ENCODE assay signal across 14 cellular contexts in genomic region chr10:21402606-21403083, GRCh38.
A peak's percentile ranks its signal among the peaks of the same experiment; 100 is the strongest.
DNase-seq lines count a peak whose midpoint lies in the region; ATAC-seq and TF ChIP-seq lines count a peak whose summit lies in the region.
"Had no signal": no experiment of that assay in that cellular context is flagged by ENCODE, and none has a peak within 500 bp of the region (broad histone marks: within the 10 kb centered on the region; RNA-seq: fewer than 3 reads in every experiment).

No MANE protein-coding gene starts in this region.

- ATAC-seq in GM23338 (no peak), HG02571 (IDR thresholded peaks at IDR 0.05; ENCODE audit: unreplicated experiment) (no peak)
- ATAC-seq: natural killer cell treated with Interleukin-12 subunit alpha and Interleukin-12 subunit beta and Interleukin-15 and Interleukin-18, amount 100 ng/mL, for 72 hours had no signal

- WGBS in prostate gland, result 37% methylated on average over 4 of the region's 4 CpGs

- peaks cover 27% of the 10 kb centered on the region for H3K4me1 ChIP-seq in GM23338 (ENCODE audit: insufficient read depth)
- H3K4me1 ChIP-seq in prostate gland (replicated peaks), result no peaks in the 10 kb centered on the region

- no peaks in the 10 kb centered on the region; the same call in 1 of the 2 replicates for H3K9me2 ChIP-seq in GM23338 (ENCODE audit: insufficient read depth)

- H3K4me1 Mint-ChIP-seq in GM23338, result peaks cover 24% of the 10 kb centered on the region
- H3K4me1 Mint-ChIP-seq: B cell had no signal

- peaks cover 43% of the 10 kb centered on the region for H3K9me3 Mint-ChIP-seq in GM23338
- H3K9me3 Mint-ChIP-seq: natural killer cell treated with Interleukin-12 subunit alpha and Interleukin-12 subunit beta and Interleukin-15 and Interleukin-18, amount 100 ng/mL, for 72 hours had no signal

- intact Hi-C loops in prostate gland (cut with DNase I), result no loop called here

- H3K27ac Mint-ChIP-seq in GM23338, result no peak overlapping the region
- H3K27ac Mint-ChIP-seq: B cell; natural killer cell treated with Interleukin-12 subunit alpha and Interleukin-12 subunit beta and Interleukin-15 and Interleukin-18, amount 100 ng/mL, for 72 hours had no signal

- H3K27ac ChIP-seq in GM23338 (ENCODE audit: low read depth), result no peak overlapping the region
- H3K27ac ChIP-seq in prostate gland, result no peak overlapping the region
- H3K27ac ChIP-seq: vagina had no signal

- peak overlapping the region; percentile 32 for H2AFZ ChIP-seq in GM23338

- TF ChIP-seq CTCF in GM23338 (conservative IDR thresholded peaks at IDR 0.05; ENCODE audit: low read depth in 2 of 2), result no peak
- no peak for TF ChIP-seq CTCF in prostate gland (IDR thresholded peaks at IDR 0.05)

- H3F3A ChIP-seq in GM23338 (replicated peaks; ENCODE audit: low read depth), result no peaks in the 10 kb centered on the region; the same call in 1 of the 2 replicates

- no peaks in the 10 kb centered on the region for H3K27me3 ChIP-seq in GM23338 (ENCODE audit: insufficient read depth)
- H3K27me3 ChIP-seq in prostate gland (replicated peaks; ENCODE audit: insufficient read depth), result no peaks in the 10 kb centered on the region
- H3K27me3 ChIP-seq: vagina had no signal

- no peaks in the 10 kb centered on the region; the same call in 1 of the 2 replicates for H3K36me3 ChIP-seq in GM23338 (ENCODE audit: insufficient read depth)
- no peaks in the 10 kb centered on the region for H3K36me3 ChIP-seq in prostate gland
- H3K36me3 ChIP-seq: vagina had no signal

- no peaks in the 10 kb centered on the region for H4K20me1 ChIP-seq in GM23338 (replicated peaks; ENCODE audit: insufficient read depth)

- H3K36me3 Mint-ChIP-seq in GM23338 (ENCODE audit: low read depth), result peaks cover 35% of the 10 kb centered on the region
- H3K36me3 Mint-ChIP-seq: natural killer cell treated with Interleukin-12 subunit alpha and Interleukin-12 subunit beta and Interleukin-15 and Interleukin-18, amount 100 ng/mL, for 72 hours had no signal

- no peaks in the 10 kb centered on the region for H3K9me3 ChIP-seq in prostate gland
- H3K9me3 ChIP-seq: vagina had no signal

- H3K4me3 ChIP-seq in GM23338, result no peak overlapping the region
- no peak overlapping the region for H3K4me3 ChIP-seq in prostate gland
- H3K4me3 ChIP-seq: vagina had no signal

- no peaks in the 10 kb centered on the region for H3K27me3 Mint-ChIP-seq in GM23338 (ENCODE audit: insufficient read depth, low read depth, poor library complexity)

- DNase-seq in A172 (ENCODE audit: low spot score), result peak; percentile 69
- DNase-seq in GM23338 (ENCODE audit: low spot score), result no peak
- DNase-seq in amniotic epithelial cell (ENCODE audit: low read depth), result peak; percentile 26
- DNase-seq in glomerular visceral epithelial cell (ENCODE audit: extremely low spot score), result peak; percentile 33
- DNase-seq in prostate gland (ENCODE audit: low spot score), result no peak
- DNase-seq in NCI-H774 (lab: John Stamatoyannopoulos, UW), result no peak
- DNase-seq in NOMO-1 treated with dmso at 0.1 percent for 144 hours (lab: John Stamatoyannopoulos, UW; ENCODE audit: unreplicated experiment), result no peak
- DNase-seq: activated CD8-positive, alpha-beta memory T cell treated with anti-CD3 and anti-CD28 coated beads, Interleukin-2, amount 50 U/mL, for 4 hours; amniotic stem cell; NCI-H2081 treated with DMSO at 0.1 percent for 48 hours had no signal

- no peaks in the 10 kb centered on the region for H3K79me2 ChIP-seq in GM23338 (replicated peaks; ENCODE audit: insufficient read depth)

- no peak overlapping the region for H3K4me3 Mint-ChIP-seq in GM23338
- H3K4me3 Mint-ChIP-seq: B cell; natural killer cell treated with Interleukin-12 subunit alpha and Interleukin-12 subunit beta and Interleukin-15 and Interleukin-18, amount 100 ng/mL, for 72 hours had no signal

- no peak for TF ChIP-seq POLR2A in prostate gland (IDR thresholded peaks at IDR 0.05)

- H3K4me2 ChIP-seq in GM23338, result no peak overlapping the region

TF ChIP-seq in GM23338, 12 proteins besides CTCF, POLR2A, EP300 and RAD21 (continues in another document):
- TF ChIP-seq ZNF114 (CRISPR knock-in tag; IDR thresholded peaks at IDR 0.05) (no peak), NANOG (IDR thresholded peaks at IDR 0.05; ENCODE audit: borderline replicate concordance) (no peak), POLR2AphosphoS5 (IDR thresholded peaks at IDR 0.05; ENCODE audit: low read depth) (no peak), ZNF331 (CRISPR knock-in tag; IDR thresholded peaks at IDR 0.05; ENCODE audit: low read depth) (no peak), EZH2 (IDR thresholded peaks at IDR 0.05; ENCODE audit: low read depth, unreplicated experiment) (no peak), REST (IDR thresholded peaks at IDR 0.05; ENCODE audit: unreplicated experiment) (no peak), STAT1 (IDR thresholded peaks at IDR 0.05; ENCODE audit: unreplicated experiment) (no peak), ETS1 (IDR thresholded peaks at IDR 0.05) (no peak), EZH2phosphoT487 (IDR thresholded peaks at IDR 0.05; ENCODE audit: unreplicated experiment) (no peak), JUNB (IDR thresholded peaks at IDR 0.05; ENCODE audit: unreplicated experiment) (no peak)

Comparison
In these comparisons a context has a peak if more than half of its experiments do, and no peak if none do; other contexts are left out.
1. DNase-seq: peak in A172 (single experiment), amniotic epithelial cell (single experiment) and glomerular visceral epithelial cell (single experiment); none in GM23338 (single experiment), prostate gland (single experiment), NCI-H774 (single experiment) and NOMO-1 treated with dmso at 0.1 percent for 144 hours (single experiment).